9 cellular contexts compared by ENCODE assay signal in genomic region chr17:38455288-38455915, GRCh38. TPM values are rescaled to one million over a fixed set of nuclear protein-coding genes. Genes with fewer than 3 reads are reported as not detected.
DNase-seq lines count a peak whose midpoint lies in the region; ATAC-seq and TF ChIP-seq lines count a peak whose summit lies in the region.
"Had no signal": no experiment of that assay in that cellular context is flagged by ENCODE, and none has a peak within 500 bp of the region (broad histone marks: within the 10 kb centered on the region; RNA-seq: fewer than 3 reads in every experiment).

No MANE protein-coding gene starts in this region.

- no peak for DNase-seq in HFF-Myc (ENCODE audit: extremely low read depth, low read depth)
- DNase-seq in SHP77 (lab: John Stamatoyannopoulos, UW) = peak; percentile 77 to 83
- DNase-seq in foreskin fibroblast = no peak
- no peak for DNase-seq in spleen
- DNase-seq: activated CD4-positive, alpha-beta T cell treated with anti-CD3 and anti-CD28 coated beads for 1 hour; NCI-H2029 treated with DMSO at 0.1 percent for 48 hours had no signal

- H3K36me3 ChIP-seq in spleen = peaks cover 0 to 29% (median 6%) of the 10 kb centered on the region in 6 donors

- TF ChIP-seq CTCF in HFF-Myc (IDR thresholded peaks at IDR 0.05; ENCODE audit: low read depth, low read length, missing control alignments) (no peak), foreskin fibroblast (IDR thresholded peaks at IDR 0.05; ENCODE audit: low read depth, low read length) (no peak), spleen (IDR thresholded peaks at IDR 0.05 in 8 of 11, conservative IDR thresholded peaks at IDR 0.05 in 3 of 11) (no peak)

- intact Hi-C loops in spleen (cut with DNase I; ENCODE audit: low total_unique reads) = no loop called here

- no peaks in the 10 kb centered on the region for H3K9me3 ChIP-seq in spleen

- ATAC-seq in HG03571 (IDR thresholded peaks at IDR 0.05; ENCODE audit: unreplicated experiment) = no peak
- no peak for ATAC-seq in HG02623 (IDR thresholded peaks at IDR 0.05; ENCODE audit: unreplicated experiment)
- ATAC-seq in GM18502 (IDR thresholded peaks at IDR 0.05; ENCODE audit: poor library complexity, unreplicated experiment) = no peak

- peaks cover 9 to 96% (median 71%) of the 10 kb centered on the region in 6 donors for H3K4me1 ChIP-seq in spleen

- WGBS in spleen, 5 donors = 31 to 72% (median 55%) methylated on average over 7 to 8 of the region's 8 CpGs

- H3K4me3 ChIP-seq in HFF-Myc (replicated peaks; ENCODE audit: low read depth, low read length) = peak overlapping the region; percentile 81
- peak overlapping the region; percentile 57 to 80 for H3K4me3 ChIP-seq in foreskin fibroblast (ENCODE audit: low read depth in 1 of 2, low read length in 2 of 2)
- peak overlapping the region in 7 of 8 donors; percentile 14 to 66 (median 45) for H3K4me3 ChIP-seq in spleen

- peaks cover 0 to 58% (median 7%) of the 10 kb centered on the region in 7 donors for H3K27me3 ChIP-seq in spleen (replicated peaks in 1 of 7)

- TF ChIP-seq POLR2A in spleen (IDR thresholded peaks at IDR 0.05) = no peak

- H3K27ac ChIP-seq in spleen = peak overlapping the region in 7 of 8 donors; percentile 14 to 88 (median 79)

RNA-seq across cellular contexts. Expression of gene ARHGAP23, which starts 27.1 kb away (rescaled TPM):
- total RNA-seq in spleen = 100 to 1,000 TPM in 4 of 7 donors, 10 to 100 TPM in 3; 60.5 to 250 (median 109) TPM
- polyA plus RNA-seq in spleen = 10 to 100 TPM in 1 of 3 donors, 1 to 10 TPM in 2; 7.5 to 35.4 (median 9.0) TPM

Comparison
In these comparisons a context has a peak if more than half of its experiments do, and no peak if none do; other contexts are left out.
1. DNase-seq: peak in SHP77 (2 of 2); none in HFF-Myc (single experiment), foreskin fibroblast (0 of 2) and spleen (single experiment).
2. Peak in every context shown above with its lines, with median percentiles within 50 percentile points of each other: H3K4me3 ChIP-seq.